ENCODE assay signal across 20 cellular contexts in the genomic region with DNA sequence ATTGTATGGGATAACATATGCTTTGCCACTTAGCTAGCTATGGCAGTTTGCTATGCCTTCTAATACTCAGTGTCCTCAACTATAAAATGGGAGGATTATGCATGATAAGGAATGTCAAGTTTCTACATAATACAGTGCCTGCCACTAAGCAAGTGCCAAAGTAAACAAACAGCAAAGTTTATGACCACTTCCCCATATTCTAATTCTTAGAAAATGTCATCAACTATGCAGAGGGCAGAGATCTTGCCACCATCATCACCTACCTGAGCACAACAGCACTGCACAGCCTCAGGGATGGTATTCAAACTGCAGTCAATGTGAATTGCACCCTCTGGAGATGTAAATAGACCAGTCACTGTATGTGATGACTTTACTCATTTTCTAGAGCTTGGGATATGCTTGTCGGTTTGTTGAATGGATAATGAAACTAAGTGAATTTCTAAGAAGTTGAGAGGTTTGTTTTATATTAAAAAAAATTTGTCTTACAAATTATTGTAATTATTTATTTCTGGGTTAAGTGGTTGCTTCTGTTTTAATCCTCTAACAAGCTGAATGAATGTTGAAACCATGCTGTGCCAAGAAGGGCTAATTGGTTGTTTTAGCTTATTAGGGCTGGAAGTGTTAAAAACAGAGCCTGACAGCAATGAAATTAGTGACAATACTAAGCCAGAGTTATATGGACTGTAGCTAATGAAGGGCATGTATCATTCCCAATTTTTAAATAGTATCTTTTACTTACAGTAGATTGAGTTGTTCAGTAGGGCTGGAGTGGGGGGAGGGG.
DNase-seq lines count a peak whose midpoint lies in the region; ATAC-seq, FAIRE-seq and TF ChIP-seq lines count a peak whose summit lies in the region.
"Had no signal": no experiment of that assay in that cellular context is flagged by ENCODE, and none has a peak within 500 bp of the region (broad histone marks: within the 10 kb centered on the region; RNA-seq: fewer than 3 reads in every experiment).

No MANE protein-coding gene starts in this region.

- no peak overlapping the region for H3K18ac ChIP-seq in H1 (ENCODE audit: extremely low read depth, low read length)

- 50% methylated on average over 1 of the region's 1 CpG; no CpG with 5 or more reads in 1 of the 2 experiments for WGBS in H1 (ENCODE audit: extremely low coverage in 1 of 2, insufficient coverage in 1 of 2, insufficient read length in 1 of 2, insufficient replicate concordance in 2 of 2, low coverage in 1 of 2, low lambda C conversion rate in 2 of 2, missing lambda C conversion rate in 1 of 2), 2 experiments

- no peak for ATAC-seq in stimulated activated naive CD8-positive, alpha-beta T cell treated with anti-CD3 and anti-CD28 coated beads, Interleukin-15, Interleukin-2, amounts not matched to agents 100 U/mL and 50 U/mL, for 24 hours
- ATAC-seq in esophagus mucosa: no peak
- ATAC-seq: A549; activated naive CD8-positive, alpha-beta T cell treated with anti-CD3 and anti-CD28 coated beads, Interleukin-2, amount 50 U/mL, for 24 hours had no signal

- H3K4me2 ChIP-seq in H1 (ENCODE audit: insufficient read depth in 1 of 2, low read depth in 2 of 2, low read length in 2 of 2): peak overlapping the region; percentile 26 to 38; a peak in 3 of 4 replicates
- H3K4me2 ChIP-seq: A549 had no signal

- no peak for TF ChIP-seq RAD21 in H1 (IDR thresholded peaks at IDR 0.05 in 1 of 2, conservative IDR thresholded peaks at IDR 0.05 in 1 of 2; ENCODE audit: low read depth in 2 of 2, low read length in 2 of 2)

- H3K14ac ChIP-seq in H1 (ENCODE audit: insufficient read length): no peak overlapping the region

- H2BK20ac ChIP-seq in H1 (ENCODE audit: low read length): no peak overlapping the region

- no peak overlapping the region for H3K9ac ChIP-seq in H1 (replicated peaks in 1 of 4; ENCODE audit: extremely low read depth in 1 of 4, low read depth in 3 of 4, low read length in 3 of 4)

- TF ChIP-seq POLR2A in H1 (IDR thresholded peaks at IDR 0.05; ENCODE audit: control extremely low read depth in 1 of 2, low read depth in 2 of 2, low read length in 2 of 2): no peak

- no peaks in the 10 kb centered on the region for H3K9me3 ChIP-seq in H1 (ENCODE audit: insufficient read depth in 2 of 2, low read depth in 1 of 2, low read length in 1 of 2)
- H3K9me3 ChIP-seq in right atrium auricular region: no peaks in the 10 kb centered on the region
- H3K9me3 ChIP-seq: A549, breast epithelium, neutrophil, SJCRH30 had no signal

- H3K23me2 ChIP-seq in H1 (ENCODE audit: low read depth, low read length): no peaks in the 10 kb centered on the region

- FAIRE-seq in H1 (lab: Jason Lieb, UNC): no peak
- FAIRE-seq: A549, D721Med, G401.6 had no signal

- H4K91ac ChIP-seq in H1 (replicated peaks; ENCODE audit: insufficient read length, low read length): no peak overlapping the region

- H4K20me1 ChIP-seq in H1 (replicated peaks in 1 of 2; ENCODE audit: control insufficient read depth in 1 of 2, insufficient read depth in 2 of 2, low read length in 2 of 2): no peaks in the 10 kb centered on the region

- H3K36me3 ChIP-seq in H1 (ENCODE audit: control insufficient read depth in 2 of 4, insufficient read depth in 4 of 4, low read length in 3 of 4): no peaks in the 10 kb centered on the region
- H3K36me3 ChIP-seq in right atrium auricular region: no peaks in the 10 kb centered on the region
- H3K36me3 ChIP-seq: breast epithelium, neutrophil, SJCRH30 had no signal

- H3K27ac ChIP-seq in H1 (ENCODE audit: low read depth, low read length) (no peak overlapping the region), right atrium auricular region (no peak overlapping the region)
- H3K27ac ChIP-seq: A549, breast epithelium, neutrophil, SJCRH30 had no signal

- H2BK5ac ChIP-seq in H1 (ENCODE audit: low read depth, low read length): no peak overlapping the region

- no peak overlapping the region for H3K23ac ChIP-seq in H1 (ENCODE audit: insufficient read length)

- H3K79me2 ChIP-seq in H1 (ENCODE audit: control insufficient read depth in 1 of 2, insufficient read depth in 2 of 2, low read length in 2 of 2): no peaks in the 10 kb centered on the region

- H4K8ac ChIP-seq in H1 (ENCODE audit: extremely low read depth, insufficient read depth, low read length): no peak overlapping the region

- H4K5ac ChIP-seq in H1 (ENCODE audit: insufficient read length, low read depth, low read length): peak overlapping the region; percentile 89

- no peak for TF ChIP-seq CTCF in H1 (IDR thresholded peaks at IDR 0.05; ENCODE audit: control extremely low read depth in 1 of 3, insufficient read depth in 1 of 3, low read depth in 1 of 3, low read length in 3 of 3)
- no peak for TF ChIP-seq CTCF in right atrium auricular region (IDR thresholded peaks at IDR 0.05)

- CTCF ChIA-PET in H1 (lab: Charles Lee; ENCODE audit: partially characterized antibody): no interaction called here

- H3K4me3 ChIP-seq in H1 (ENCODE audit: extremely low read depth in 1 of 4, insufficient read depth in 2 of 4, low read depth in 3 of 4, low read length in 4 of 4): peak overlapping the region in 1 of 4 experiments; percentile 9; a peak in 1 of 8 replicates
- H3K4me3 ChIP-seq in right atrium auricular region: no peak overlapping the region
- H3K4me3 ChIP-seq: A549, breast epithelium, SJCRH30 had no signal

- POLR2A ChIA-PET in H1 (lab: Charles Lee; ENCODE audit: partially characterized antibody): no interaction called here

- DNase-seq in NCI-H2171 treated with DMSO at 0.1 percent for 48 hours (lab: John Stamatoyannopoulos, UW) (peak; percentile 22), NCI-H2171 (lab: John Stamatoyannopoulos, UW) (no peak), NCI-H226 (peak; percentile 2), H1 (ENCODE audit: low read depth in 1 of 2, low spot score in 2 of 2) (no peak), COLO829 (ENCODE audit: low spot score) (no peak), right atrium auricular region (ENCODE audit: low spot score) (no peak)
- DNase-seq in stimulated activated naive CD8-positive, alpha-beta T cell treated with anti-CD3 and anti-CD28 coated beads, Interleukin-15, Interleukin-2, amounts not matched to agents 100 U/mL and 50 U/mL, for 24 hours: no peak
- DNase-seq: activated CD4-positive, alpha-beta T cell treated with anti-CD3 and anti-CD28 coated beads for 4 hours; activated naive CD8-positive, alpha-beta T cell treated with anti-CD3 and anti-CD28 coated beads, Interleukin-2, amount 50 U/mL, for 24 hours; glutamatergic neuron; KBM-7; NCI-H2081 treated with DMSO at 0.1 percent for 48 hours; SJCRH30; T-helper 1 cell had no signal

- no peak overlapping the region for H2AFZ ChIP-seq in H1 (ENCODE audit: low read length)

- no peak overlapping the region for H3K56ac ChIP-seq in H1 (replicated peaks; ENCODE audit: insufficient read length, low read depth, low read length)

- H2BK12ac ChIP-seq in H1 (ENCODE audit: low read depth, low read length): no peak overlapping the region; the same call in 1 of the 2 replicates

- peak overlapping the region; percentile 47 for H2BK120ac ChIP-seq in H1 (replicated peaks; ENCODE audit: low read depth, low read length)

- H3K79me1 ChIP-seq in H1 (ENCODE audit: low read depth, low read length): no peaks in the 10 kb centered on the region

- no peak for TF ChIP-seq EP300 in H1 (IDR thresholded peaks at IDR 0.05; ENCODE audit: borderline replicate concordance in 1 of 2, low read depth in 2 of 2, low read length in 2 of 2)

- no peak overlapping the region for H2BK15ac ChIP-seq in H1 (ENCODE audit: low read length)

- H2AK5ac ChIP-seq in H1 (ENCODE audit: low read depth, low read length): no peak overlapping the region

- H3K4ac ChIP-seq in H1 (replicated peaks; ENCODE audit: insufficient read length, low read depth, low read length): no peak overlapping the region

- H3K27me3 ChIP-seq in H1 (replicated peaks in 1 of 4; ENCODE audit: control insufficient read depth in 3 of 4, extremely low read depth in 1 of 4, insufficient read depth in 3 of 4, low read length in 3 of 4) (peaks cover 0 to under 1% (median under 1%) of the 10 kb centered on the region in 4 experiments; a peak in 3 of 7 replicates), right atrium auricular region (no peaks in the 10 kb centered on the region)
- H3K27me3 ChIP-seq: breast epithelium, neutrophil, SJCRH30 had no signal

- H3K4me1 ChIP-seq in H1 (replicated peaks in 1 of 4; ENCODE audit: control insufficient read depth in 3 of 4, insufficient read depth in 4 of 4, low read length in 3 of 4): peaks cover under 1 to 28% (median 16%) of the 10 kb centered on the region in 4 experiments
- no peaks in the 10 kb centered on the region for H3K4me1 ChIP-seq in right atrium auricular region
- H3K4me1 ChIP-seq: A549, breast epithelium, SJCRH30 had no signal

TF ChIP-seq in H1, 55 proteins besides CTCF, POLR2A, EP300 and RAD21:
- TF ChIP-seq CHD1 (IDR thresholded peaks at IDR 0.05; ENCODE audit: low read depth, low read length): no peak
- TF ChIP-seq, protein P1, sequence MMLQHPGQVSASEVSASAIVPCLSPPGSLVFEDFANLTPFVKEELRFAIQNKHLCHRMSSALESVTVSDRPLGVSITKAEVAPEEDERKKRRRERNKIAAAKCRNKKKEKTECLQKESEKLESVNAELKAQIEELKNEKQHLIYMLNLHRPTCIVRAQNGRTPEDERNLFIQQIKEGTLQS (IDR thresholded peaks at IDR 0.05; ENCODE audit: insufficient read depth, low read depth, low read length): no peak
- peak; percentile 27 for TF ChIP-seq NANOG (IDR thresholded peaks at IDR 0.05; ENCODE audit: insufficient read depth, low read depth, low read length, poor library complexity, severe bottlenecking)
- TF ChIP-seq SIN3A (conservative IDR thresholded peaks at IDR 0.05 in 1 of 2, IDR thresholded peaks at IDR 0.05 in 1 of 2; ENCODE audit: low read depth in 1 of 2, low read length in 2 of 2): no peak

Comparison
In these comparisons a context has a peak if more than half of its experiments do, and no peak if none do; other contexts are left out.
1. DNase-seq: peak in NCI-H2171 treated with DMSO at 0.1 percent for 48 hours (single experiment) and NCI-H226 (single experiment); none in NCI-H2171 (single experiment), H1 (0 of 2), stimulated activated naive CD8-positive, alpha-beta T cell treated with anti-CD3 and anti-CD28 coated beads, Interleukin-15, Interleukin-2, amounts not matched to agents 100 U/mL and 50 U/mL, for 24 hours (single experiment), COLO829 (single experiment) and right atrium auricular region (single experiment).